Comparison of ENCODE assay signal across 21 cellular contexts in genomic region chr2:29307522-29307921, GRCh38.
DNase-seq lines count a peak whose midpoint lies in the region; ATAC-seq and TF ChIP-seq lines count a peak whose summit lies in the region.
"Had no signal": no experiment of that assay in that cellular context is flagged by ENCODE, and none has a peak within 500 bp of the region (broad histone marks: within the 10 kb centered on the region; RNA-seq: fewer than 3 reads in every experiment).

No MANE protein-coding gene starts in this region.

- H3K9me3 ChIP-seq in parathyroid adenoma (ENCODE audit: control insufficient read depth, low read length) = no peaks in the 10 kb centered on the region
- H3K9me3 ChIP-seq in CD8-positive, alpha-beta memory T cell (ENCODE audit: low read length) = no peaks in the 10 kb centered on the region
- H3K9me3 ChIP-seq: BLaER1 treated with 17β-estradiol and CSF1 and Interleukin-3, amounts not matched to agents 10 nM and 100 nM had no signal

- H3K36me3 ChIP-seq in parathyroid adenoma (ENCODE audit: control insufficient read depth, insufficient read depth, low read length) = no peaks in the 10 kb centered on the region
- H3K36me3 ChIP-seq in CD8-positive, alpha-beta memory T cell (ENCODE audit: insufficient read depth, low read length) = no peaks in the 10 kb centered on the region
- H3K36me3 ChIP-seq: BLaER1 treated with 17β-estradiol and CSF1 and Interleukin-3, amounts not matched to agents 10 nM and 100 nM had no signal

- H3K4me3 Mint-ChIP-seq in CD8-positive, alpha-beta memory T cell = no peak overlapping the region
- H3K4me3 Mint-ChIP-seq: CD4-positive, alpha-beta T cell; GM23338; H9 had no signal

- CTCF ChIA-PET in CD8-positive, alpha-beta memory T cell (lab: Charles Lee) = interaction anchor here (1.3 kb wide), 1 partner anchor 12 kb away, joined by 6 read pairs; no protein-coding TSS in a partner anchor

- H3K4me3 ChIP-seq in LNCaP clone FGC (ENCODE audit: low read depth, low read length) (no peak overlapping the region), choroid plexus epithelial cell (ENCODE audit: low read depth, low read length) (no peak overlapping the region), parathyroid adenoma (ENCODE audit: low read depth, low read length) (peak overlapping the region; percentile 4)
- no peak overlapping the region for H3K4me3 ChIP-seq in CD8-positive, alpha-beta memory T cell (ENCODE audit: low read length)
- H3K4me3 ChIP-seq: BLaER1 treated with 17β-estradiol and CSF1 and Interleukin-3, amounts not matched to agents 10 nM and 100 nM; GM23338; K562 had no signal

- no peaks in the 10 kb centered on the region for H3K9me3 Mint-ChIP-seq in CD8-positive, alpha-beta memory T cell
- H3K9me3 Mint-ChIP-seq: CD4-positive, alpha-beta T cell; GM23338; H9 had no signal

- H3K36me3 Mint-ChIP-seq in CD8-positive, alpha-beta memory T cell = no peaks in the 10 kb centered on the region

- H3K4me1 Mint-ChIP-seq in CD8-positive, alpha-beta memory T cell = peaks cover 3 to 5% (median 4%) of the 10 kb centered on the region in 3 donors

- peak overlapping the region; percentile 80 for H3K27ac ChIP-seq in parathyroid adenoma
- no peak overlapping the region for H3K27ac ChIP-seq in CD8-positive, alpha-beta memory T cell (ENCODE audit: low read depth, low read length)
- H3K27ac ChIP-seq: BLaER1 treated with 17β-estradiol and CSF1 and Interleukin-3, amounts not matched to agents 10 nM and 100 nM; RWPE1 had no signal

- H3K79me2 ChIP-seq in parathyroid adenoma = no peaks in the 10 kb centered on the region

- peak overlapping the region; percentile 58 for H3K4me2 ChIP-seq in parathyroid adenoma (ENCODE audit: low read length)
- H3K4me2 ChIP-seq: BLaER1 treated with 17β-estradiol and CSF1 and Interleukin-3, amounts not matched to agents 10 nM and 100 nM; GM23338 had no signal

- no peak for ATAC-seq in SK-N-SH treated with all-trans-retinoic acid at 6 μM for 48 hours
- ATAC-seq: GM23338, K562, Panc1 had no signal

- no peak overlapping the region for H3K27ac Mint-ChIP-seq in CD8-positive, alpha-beta memory T cell
- H3K27ac Mint-ChIP-seq: CD4-positive, alpha-beta T cell; GM23338; H9 had no signal

- no peaks in the 10 kb centered on the region for H3K27me3 ChIP-seq in parathyroid adenoma (ENCODE audit: control insufficient read depth, insufficient read depth, low read length)
- H3K27me3 ChIP-seq in CD8-positive, alpha-beta memory T cell (ENCODE audit: insufficient read depth, low read length, poor library complexity, severe bottlenecking) = no peaks in the 10 kb centered on the region

- H2AFZ ChIP-seq in parathyroid adenoma = peak overlapping the region; percentile 61
- H2AFZ ChIP-seq: GM23338 had no signal

- POLR2A ChIA-PET in CD8-positive, alpha-beta memory T cell (lab: Charles Lee) = no interaction called here

- in situ Hi-C loops in GM13977 (cut with MboI; ENCODE audit: low pct_unique_long_range_greater_than_20kb, low sequenced_read_pairs, unreplicated experiment) = loop anchor here (25.0 kb wide), 1 partner anchor 530 kb away; no protein-coding TSS in a partner anchor

- H3K27me3 Mint-ChIP-seq in CD8-positive, alpha-beta memory T cell = peaks cover 8 to 43% of the 10 kb centered on the region in 2 donors

- H3K9ac ChIP-seq in parathyroid adenoma = no peak overlapping the region
- H3K9ac ChIP-seq: BLaER1 treated with 17β-estradiol and CSF1 and Interleukin-3, amounts not matched to agents 10 nM and 100 nM had no signal

- TF ChIP-seq CTCF in LNCaP clone FGC (IDR thresholded peaks at IDR 0.05; ENCODE audit: control insufficient read depth, extremely low read depth, insufficient read depth) (no peak), choroid plexus epithelial cell (conservative IDR thresholded peaks at IDR 0.05; ENCODE audit: low read depth, low read length) (no peak), parathyroid adenoma (IDR thresholded peaks at IDR 0.05) (no peak), GM13977 (IDR thresholded peaks at IDR 0.05; ENCODE audit: extremely low read depth, insufficient read depth, missing control alignments) (no peak)

- peaks cover 39% of the 10 kb centered on the region for H3K4me1 ChIP-seq in parathyroid adenoma
- H3K4me1 ChIP-seq in CD8-positive, alpha-beta memory T cell (ENCODE audit: insufficient read depth, low read length) = no peaks in the 10 kb centered on the region

- DNase-seq in LNCaP clone FGC (ENCODE audit: low read depth) = peak; percentile 10
- peak; percentile 16 for DNase-seq in choroid plexus epithelial cell (ENCODE audit: low read depth)
- no peak for DNase-seq in GM13977 (ENCODE audit: low spot score)
- no peak for DNase-seq in CD8-positive, alpha-beta memory T cell
- DNase-seq in LoVo (ENCODE audit: low spot score) = no peak
- DNase-seq: CD4-positive, alpha-beta T cell; COR-L47; H9; Kasumi-1; MM.1S; NCI-H2081; NCI-H2227 treated with DMSO at 0.1 percent for 48 hours; NCI-H526 treated with DMSO at 0.1 percent for 48 hours; SHP77 had no signal

TF ChIP-seq in SK-N-SH treated with all-trans-retinoic acid at 6 μM for 48 hours, 23 proteins besides CTCF, POLR2A, EP300 and RAD21 (continues in another document):
- TF ChIP-seq ESRRG (CRISPR knock-in tag; IDR thresholded peaks at IDR 0.05) = no peak
- TF ChIP-seq ZNF70 (CRISPR knock-in tag; IDR thresholded peaks at IDR 0.05) = no peak
- TF ChIP-seq TSHZ2 (CRISPR knock-in tag; IDR thresholded peaks at IDR 0.05) = no peak
- TF ChIP-seq TCF4 (CRISPR knock-in tag; IDR thresholded peaks at IDR 0.05; ENCODE audit: borderline replicate concordance) = 0 out of 2 replicates have a peak, but pooled peaks have one; percentile 6
- TF ChIP-seq ZNF8 (CRISPR knock-in tag; IDR thresholded peaks at IDR 0.05) = no peak
- no peak for TF ChIP-seq CREB5 (CRISPR knock-in tag; IDR thresholded peaks at IDR 0.05; ENCODE audit: low read depth)
- peak; percentile 43 for TF ChIP-seq ISL1 (CRISPR knock-in tag; IDR thresholded peaks at IDR 0.05)
- no peak for TF ChIP-seq CSDC2 (CRISPR knock-in tag; IDR thresholded peaks at IDR 0.05)
- no peak for TF ChIP-seq ZFP30 (CRISPR knock-in tag; IDR thresholded peaks at IDR 0.05)
- no peak for TF ChIP-seq OSR1 (CRISPR knock-in tag; IDR thresholded peaks at IDR 0.05)
- TF ChIP-seq CSRNP3 (CRISPR knock-in tag; IDR thresholded peaks at IDR 0.05) = no peak

Comparison
In these comparisons a context has a peak if more than half of its experiments do, and no peak if none do; other contexts are left out.
1. DNase-seq: peak in LNCaP clone FGC (single experiment) and choroid plexus epithelial cell (single experiment); none in GM13977 (single experiment), CD8-positive, alpha-beta memory T cell (0 of 5) and LoVo (single experiment).